ENCODE assay signal across 8 cellular contexts in genomic region chr12:120528861-120529525, GRCh38. TPM values are rescaled to one million over a fixed set of nuclear protein-coding genes. Genes with fewer than 3 reads are reported as not detected.
A peak's percentile ranks its signal among the peaks of the same experiment; 100 is the strongest.
DNase-seq lines count a peak whose midpoint lies in the region; ATAC-seq and TF ChIP-seq lines count a peak whose summit lies in the region.

COQ5 (minus strand) TSS chr12:120529158; CDS start chr12:120529141, 17 bp downstream.

- H3K36me3 ChIP-seq in colonic mucosa, result no peaks in the 10 kb centered on the region

- H3K4me3 Mint-ChIP-seq in activated CD4-positive, alpha-beta T cell treated with anti-CD3 and anti-CD28 coated beads, Interleukin-2, amount 10 ng/mL, durations not matched to agents 24 days and 14 days, result peak within 1 kb of the TSS; percentile 99

- ATAC-seq in GM19023 (IDR thresholded peaks at IDR 0.05; ENCODE audit: unreplicated experiment) (peak; percentile 80), HG03342 (IDR thresholded peaks at IDR 0.05; ENCODE audit: unreplicated experiment) (peak; percentile 73)

- H3K9ac ChIP-seq in colonic mucosa (ENCODE audit: low read depth in 2 of 2, low read length in 2 of 2), result peak within 1 kb of the TSS; percentile 84 to 90

- H3K27ac Mint-ChIP-seq in activated CD4-positive, alpha-beta T cell treated with anti-CD3 and anti-CD28 coated beads, Interleukin-2, amount 10 ng/mL, durations not matched to agents 24 days and 14 days, result peak within 1 kb of the TSS; percentile 99

- peaks cover 12% of the 10 kb centered on the region for H3K4me1 Mint-ChIP-seq in activated CD4-positive, alpha-beta T cell treated with anti-CD3 and anti-CD28 coated beads, Interleukin-2, amount 10 ng/mL, durations not matched to agents 24 days and 14 days

- no peak for TF ChIP-seq CTCF in colonic mucosa (IDR thresholded peaks at IDR 0.05)

- H3K4me3 ChIP-seq in colonic mucosa, result peak within 1 kb of the TSS; percentile 59

- H3K27me3 ChIP-seq in colonic mucosa (no peaks in the 10 kb centered on the region), layer of hippocampus (ENCODE audit: control insufficient read depth, insufficient read depth, low read length) (no peaks in the 10 kb centered on the region)

- no peaks in the 10 kb centered on the region for H3K27me3 Mint-ChIP-seq in activated CD4-positive, alpha-beta T cell treated with anti-CD3 and anti-CD28 coated beads, Interleukin-2, amount 10 ng/mL, durations not matched to agents 24 days and 14 days

- intact Hi-C loops in activated CD4-positive, alpha-beta T cell treated with anti-CD3 and anti-CD28 coated beads, Interleukin-2, amount 10 ng/mL, durations not matched to agents 24 days and 14 days (cut with micrococcal nuclease), result loop anchor here (2.0 kb wide), 1 partner anchor 90 kb away; the partner anchor contains the start of gene COX6A1
- intact Hi-C loops in colonic mucosa (cut with DNase I), result no loop called here

- no peaks in the 10 kb centered on the region for H3K4me1 ChIP-seq in colonic mucosa

- no peaks in the 10 kb centered on the region for H3K9me3 Mint-ChIP-seq in activated CD4-positive, alpha-beta T cell treated with anti-CD3 and anti-CD28 coated beads, Interleukin-2, amount 10 ng/mL, durations not matched to agents 24 days and 14 days

- H3K9me3 ChIP-seq in colonic mucosa, result no peaks in the 10 kb centered on the region

- peaks cover 4% of the 10 kb centered on the region for H3K36me3 Mint-ChIP-seq in activated CD4-positive, alpha-beta T cell treated with anti-CD3 and anti-CD28 coated beads, Interleukin-2, amount 10 ng/mL, durations not matched to agents 24 days and 14 days (ENCODE audit: low read depth)

- DNase-seq in AG08396 (ENCODE audit: low spot score) (peak; percentile 88), NCI-H460 (ENCODE audit: extremely low read depth, low read depth) (peak; percentile 82), colonic mucosa (peak; percentile 94)
- peak; percentile 95 for DNase-seq in activated CD4-positive, alpha-beta T cell treated with anti-CD3 and anti-CD28 coated beads, Interleukin-2, amount 10 ng/mL, durations not matched to agents 24 days and 14 days
- peak; percentile 74 to 76 for DNase-seq in stimulated activated CD4-positive, alpha-beta T cell treated with anti-CD3 and anti-CD28 coated beads, Interleukin-1b, Interleukin-23, amount 100 ng/mL, for 4 hours (ENCODE audit: low read depth in 2 of 2)

- H3K27ac ChIP-seq in colonic mucosa (peak within 1 kb of the TSS; percentile 75), layer of hippocampus (ENCODE audit: low read depth, low read length) (peak within 1 kb of the TSS; percentile 93)

RNA-seq across cellular contexts. Expression of gene COQ5, which starts in this region (rescaled TPM):
- 47.5 and 55.1 TPM in 2 replicates for total RNA-seq in NCI-H460 (2014; rRNA removed; shearing (Covaris generic))
- polyA plus RNA-seq in NCI-H460 (2014; cell fraction: nucleus; rRNA removed), result 61.0 and 73.7 TPM in 2 replicates
- total RNA-seq in activated CD4-positive, alpha-beta T cell treated with anti-CD3 and anti-CD28 coated beads, Interleukin-2, amount 10 ng/mL, durations not matched to agents 24 days and 14 days, result 28.0 and 28.3 TPM in 2 replicates
- total RNA-seq in colonic mucosa, result 10 to 100 TPM; 35.8 to 46.6 TPM

Comparison
In these comparisons a context has a peak if more than half of its experiments do, and no peak if none do; other contexts are left out.
1. Peak in every context shown above with its lines: DNase-seq, ATAC-seq, H3K4me3 ChIP-seq and H3K27ac ChIP-seq.